1 cellular context compared by ENCODE assay signal in genomic region chr17:6413073-6413472, GRCh38.
TF ChIP-seq lines count a peak whose summit lies in the region.

No MANE protein-coding gene starts in this region.

TF ChIP-seq in GM23338, 12 proteins besides CTCF, POLR2A, EP300 and RAD21 (continued from another document):
- TF ChIP-seq REST (IDR thresholded peaks at IDR 0.05; ENCODE audit: unreplicated experiment): no peak
- TF ChIP-seq ZNF114 (CRISPR knock-in tag; IDR thresholded peaks at IDR 0.05): no peak
- TF ChIP-seq POLR2AphosphoS5 (IDR thresholded peaks at IDR 0.05; ENCODE audit: low read depth): no peak
- no peak for TF ChIP-seq STAT1 (IDR thresholded peaks at IDR 0.05; ENCODE audit: unreplicated experiment)
TF ChIP-seq in GM23338: peak in this region for 0.
